In the genomic region with DNA sequence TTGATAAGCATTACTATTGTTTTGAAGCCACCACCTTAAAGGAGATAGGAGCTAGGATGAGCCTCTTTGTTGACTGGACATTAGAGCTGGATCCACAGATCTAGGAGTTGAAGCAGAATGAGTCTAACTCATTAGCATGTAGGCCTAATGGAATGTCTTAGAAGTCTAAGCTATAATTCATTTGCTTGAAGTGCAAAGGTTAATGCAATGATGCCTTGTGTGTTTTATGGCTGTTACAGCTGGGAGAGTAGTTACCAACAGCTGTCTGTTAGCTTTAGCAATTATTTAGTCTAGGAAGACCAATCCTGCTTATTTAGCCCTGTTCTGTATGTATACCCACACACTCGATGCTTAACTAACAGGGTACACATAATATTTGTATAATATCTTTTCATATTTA, we compare ENCODE assay signal across 27 cellular contexts.
"Had no signal": no experiment of that assay in that cellular context is flagged by ENCODE, and none has a peak within 500 bp of the region (broad histone marks: within the 10 kb centered on the region; RNA-seq: fewer than 3 reads in every experiment).

No MANE protein-coding gene starts in this region.

- ATAC-seq: activated CD8-positive, alpha-beta memory T cell treated with anti-CD3 and anti-CD28 coated beads, Interleukin-2, amount 10 ng/mL, durations not matched to agents 7 days and 5 days; K562; Panc1 had no signal

- H3K4me3 ChIP-seq: K562, SK-N-MC had no signal

- DNase-seq: activated CD4-positive, alpha-beta memory T cell treated with anti-CD3 and anti-CD28 coated beads, Interleukin-2, amount 10 ng/mL, durations not matched to agents 7 days and 5 days; activated CD4-positive, alpha-beta T cell treated with anti-CD3 and anti-CD28 coated beads for 1 hour; activated CD4-positive, alpha-beta T cell treated with anti-CD3 and anti-CD28 coated beads for 48 hours; activated CD4-positive, CD25-positive, alpha-beta regulatory T cell; activated CD8-positive, alpha-beta memory T cell treated with anti-CD3 and anti-CD28 coated beads for 24 hours; activated CD8-positive, alpha-beta memory T cell treated with anti-CD3 and anti-CD28 coated beads, Interleukin-2, amount 10 ng/mL, durations not matched to agents 7 days and 5 days; activated CD8-positive, alpha-beta memory T cell treated with anti-CD3 and anti-CD28 coated beads, Interleukin-2, amount 50 U/mL, for 48 hours; activated effector memory CD4-positive, alpha-beta T cell treated with Interleukin-2 at 50 U/mL for 16 hours; activated naive CD4-positive, alpha-beta T cell treated with anti-CD3 and anti-CD28 coated beads, Interleukin-2, amount 50 U/mL, for 16 hours; activated naive CD8-positive, alpha-beta T cell treated with anti-CD3 and anti-CD28 coated beads for 36 hours; activated T-cell treated with anti-CD3 and anti-CD28 coated beads, Interleukin-2, amount 50 U/mL, for 48 hours; amniotic stem cell; aorta; brain microvascular endothelial cell; central memory CD4-positive, alpha-beta T cell; NCI-H1105; NCI-H1417 treated with DMSO at 0.1 percent for 48 hours; NCI-H1930; NCI-H2081 treated with DMSO at 0.1 percent for 48 hours; NCI-H226; NCI-H446 treated with DMSO at 0.1 percent for 48 hours; NCI-H524; T1000; WERI-Rb-1 had no signal

- FAIRE-seq: K562 had no signal

- H3K27me3 ChIP-seq: brain microvascular endothelial cell had no signal

- H3K36me3 ChIP-seq: brain microvascular endothelial cell, WERI-Rb-1 had no signal

- H3K27ac ChIP-seq: brain microvascular endothelial cell, SK-N-MC, WERI-Rb-1 had no signal
